Comparison of ENCODE assay signal across 23 cellular contexts in the genomic region with DNA sequence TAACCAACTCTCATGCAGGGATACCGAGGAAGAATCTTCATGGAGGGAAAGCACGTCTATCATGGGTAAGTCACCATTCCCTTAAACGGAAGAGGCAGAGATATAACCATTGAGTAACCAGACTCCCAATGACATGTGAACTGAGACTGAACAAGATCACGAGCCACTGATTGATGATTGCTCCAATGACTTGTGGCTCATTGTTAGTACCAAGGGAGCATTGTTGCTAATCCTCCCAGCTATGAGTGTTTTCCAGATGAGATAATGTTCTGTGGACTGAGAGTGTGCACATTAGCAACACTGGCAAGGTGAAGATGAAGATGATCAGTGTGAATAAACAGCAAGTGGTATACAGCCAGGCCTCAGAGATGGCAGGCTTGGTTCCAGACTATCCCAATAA.
"Had no signal": no experiment of that assay in that cellular context is flagged by ENCODE, and none has a peak within 500 bp of the region (broad histone marks: within the 10 kb centered on the region; RNA-seq: fewer than 3 reads in every experiment).

No MANE protein-coding gene starts in this region.

- H3K9me3 Mint-ChIP-seq: naive thymus-derived CD8-positive, alpha-beta T cell; nephron; neural crest cell; stimulated activated naive B cell treated with anti-CD40 and anti-IgM and Interleukin-4, amounts not matched to agents 10 μg/mL and 1 μg/mL and 100 μg/mL, for 72 hours had no signal

- ATAC-seq: heart left ventricle; naive thymus-derived CD8-positive, alpha-beta T cell; psoas muscle; right lobe of liver; stimulated activated naive B cell treated with anti-CD40 and anti-IgM and Interleukin-4, amounts not matched to agents 10 μg/mL and 1 μg/mL and 100 μg/mL, for 72 hours; stimulated activated naive CD8-positive, alpha-beta T cell treated with anti-CD3 and anti-CD28 coated beads, Interleukin-15, Interleukin-2, amounts not matched to agents 100 U/mL and 50 U/mL, for 24 hours had no signal

- H3K27me3 Mint-ChIP-seq: naive thymus-derived CD8-positive, alpha-beta T cell; stimulated activated naive B cell treated with anti-CD40 and anti-IgM and Interleukin-4, amounts not matched to agents 10 μg/mL and 1 μg/mL and 100 μg/mL, for 72 hours had no signal

- H3K36me3 Mint-ChIP-seq: stimulated activated naive B cell treated with anti-CD40 and anti-IgM and Interleukin-4, amounts not matched to agents 10 μg/mL and 1 μg/mL and 100 μg/mL, for 72 hours had no signal

- H3K4me3 ChIP-seq: heart left ventricle, hepatocyte, left ventricle myocardium inferior, lung, psoas muscle, right atrium auricular region, right lobe of liver, smooth muscle cell, stomach, testis, thyroid gland, transverse colon, upper lobe of left lung had no signal

- H3K4me3 Mint-ChIP-seq: naive thymus-derived CD8-positive, alpha-beta T cell; nephron; neural crest cell; stimulated activated naive B cell treated with anti-CD40 and anti-IgM and Interleukin-4, amounts not matched to agents 10 μg/mL and 1 μg/mL and 100 μg/mL, for 72 hours had no signal

- DNase-seq: heart left ventricle; left ventricle myocardium inferior; naive thymus-derived CD8-positive, alpha-beta T cell; nucleus accumbens; psoas muscle; right lobe of liver; stimulated activated CD4-positive, alpha-beta T cell treated with anti-CD3 and anti-CD28 coated beads, Interleukin-1b, Interleukin-23, amount 100 ng/mL, for 48 hours; stimulated activated CD4-positive, alpha-beta T cell treated with anti-CD3 and anti-CD28 coated beads, Interleukin-2, amount 100 ng/mL, for 48 hours; stimulated activated CD4-positive, alpha-beta T cell treated with anti-CD3 and anti-CD28 coated beads, Interleukin-4, amount 100 ng/mL, for 4 hours; stimulated activated CD8-positive, alpha-beta memory T cell treated with anti-CD3 and anti-CD28 coated beads, Interleukin-4, amount 100 ng/mL, for 48 hours; stimulated activated naive B cell treated with anti-CD40 and anti-IgM and Interleukin-4, amounts not matched to agents 10 μg/mL and 1 μg/mL and 100 μg/mL, for 72 hours; stimulated activated naive CD8-positive, alpha-beta T cell treated with anti-CD3 and anti-CD28 coated beads, Interleukin-15, Interleukin-2, amounts not matched to agents 100 U/mL and 50 U/mL, for 24 hours; stomach; testis; thyroid gland; transverse colon; upper lobe of left lung had no signal

- H3K27ac Mint-ChIP-seq: naive thymus-derived CD8-positive, alpha-beta T cell; nephron; stimulated activated naive B cell treated with anti-CD40 and anti-IgM and Interleukin-4, amounts not matched to agents 10 μg/mL and 1 μg/mL and 100 μg/mL, for 72 hours had no signal
